ENCODE assay signal across 8 cellular contexts in genomic region chr2:128321421-128321775, GRCh38. TPM values are rescaled to one million over a fixed set of nuclear protein-coding genes. Genes with fewer than 3 reads are reported as not detected.
DNase-seq lines count a peak whose midpoint lies in the region; ATAC-seq and TF ChIP-seq lines count a peak whose summit lies in the region.

No MANE protein-coding gene starts in this region.

- no peaks in the 10 kb centered on the region for H3K9me2 ChIP-seq in GM23248 (ENCODE audit: insufficient read depth)

- WGBS in GM23248 (ENCODE audit: low coverage in 1 of 2, low lambda C conversion rate in 2 of 2, missing lambda C conversion rate in 2 of 2), 2 experiments, result 89% methylated on average over 15 of the region's 15 CpGs

- H3K27me3 ChIP-seq in GM23248 (replicated peaks; ENCODE audit: insufficient read depth) (no peaks in the 10 kb centered on the region), fibroblast of lung (ENCODE audit: control insufficient read depth, insufficient read depth, low read length) (no peaks in the 10 kb centered on the region)

- ATAC-seq in SK-N-SH treated with all-trans-retinoic acid at 6 μM for 48 hours (peak; percentile 6), GM19351 (IDR thresholded peaks at IDR 0.05; ENCODE audit: unreplicated experiment) (no peak)

- H3K27ac ChIP-seq in GM23248 (no peak overlapping the region), fibroblast of lung (ENCODE audit: insufficient read depth, low read length) (no peak overlapping the region)

- DNase-seq in GM23248, result no peak
- no peak for DNase-seq in fibroblast of lung (ENCODE audit: low read depth in 2 of 2)
- DNase-seq in progenitor cell of endocrine pancreas (ENCODE audit: low spot score, unreplicated experiment), result no peak
- DNase-seq in effector CD8-positive, alpha-beta T cell (lab: John Stamatoyannopoulos, UW), result no peak
- no peak for DNase-seq in GM10266 (ENCODE audit: extremely low spot score)
- no peak for DNase-seq in Kasumi-1 (lab: John Stamatoyannopoulos, UW)

- H4K20me1 ChIP-seq in GM23248 (ENCODE audit: insufficient read depth) (peaks cover 5% of the 10 kb centered on the region; the same call in 1 of the 2 replicates), fibroblast of lung (ENCODE audit: control insufficient read depth, extremely low read depth, insufficient read depth, low read length) (no peaks in the 10 kb centered on the region)

- no peak for TF ChIP-seq CTCF in fibroblast of lung (conservative IDR thresholded peaks at IDR 0.05 in 1 of 2, IDR thresholded peaks at IDR 0.05 in 1 of 2; ENCODE audit: low read depth in 1 of 2, low read length in 2 of 2)
- TF ChIP-seq CTCF in progenitor cell of endocrine pancreas (IDR thresholded peaks at IDR 0.05; ENCODE audit: unreplicated experiment), result no peak
- no peak for TF ChIP-seq CTCF in GM10266 (IDR thresholded peaks at IDR 0.05; ENCODE audit: control insufficient read depth, insufficient read depth, low read depth, missing control alignments)

- in situ Hi-C loops in GM23248 (cut with MboI), result no loop called here

- no peaks in the 10 kb centered on the region for H3K36me3 Mint-ChIP-seq in progenitor cell of endocrine pancreas (ENCODE audit: insufficient read depth)

- H3K4me1 ChIP-seq in GM23248 (ENCODE audit: insufficient read depth) (peaks cover 7% of the 10 kb centered on the region), fibroblast of lung (ENCODE audit: control insufficient read depth, extremely low read depth, insufficient read depth, low read length) (peaks cover 5% of the 10 kb centered on the region)

- H3K4me3 ChIP-seq in GM23248 (peak overlapping the region; percentile 75; the same call in 1 of the 2 replicates), fibroblast of lung (replicated peaks in 1 of 4; ENCODE audit: control extremely low read depth in 1 of 4, insufficient read depth in 1 of 4, low read depth in 3 of 4, low read length in 4 of 4) (no peak overlapping the region)

- H3K27me3 Mint-ChIP-seq in progenitor cell of endocrine pancreas, result peaks cover 18% of the 10 kb centered on the region

- no peak overlapping the region for H3K9ac ChIP-seq in GM23248
- H3K9ac ChIP-seq in fibroblast of lung (ENCODE audit: insufficient read depth, low read length), result no peak overlapping the region

- H3F3A ChIP-seq in GM23248 (ENCODE audit: insufficient read depth), result no peaks in the 10 kb centered on the region

- no peaks in the 10 kb centered on the region for H3K36me3 ChIP-seq in GM23248 (ENCODE audit: low read depth)
- no peaks in the 10 kb centered on the region for H3K36me3 ChIP-seq in fibroblast of lung (ENCODE audit: control insufficient read depth, insufficient read depth, low read length)

- H3K9me3 Mint-ChIP-seq in progenitor cell of endocrine pancreas (ENCODE audit: low read depth), result no peaks in the 10 kb centered on the region

- peak overlapping the region; percentile 77 for H3K27ac Mint-ChIP-seq in progenitor cell of endocrine pancreas

- H3K4me3 Mint-ChIP-seq in progenitor cell of endocrine pancreas (ENCODE audit: low read depth), result peak overlapping the region; percentile 63

- H3K79me2 ChIP-seq in GM23248 (ENCODE audit: insufficient read depth), result peaks cover 15% of the 10 kb centered on the region
- peaks cover 14% of the 10 kb centered on the region for H3K79me2 ChIP-seq in fibroblast of lung (ENCODE audit: control insufficient read depth, insufficient read depth, low read length)

- no peaks in the 10 kb centered on the region for H3K9me3 ChIP-seq in GM23248 (ENCODE audit: low read depth)
- H3K9me3 ChIP-seq in fibroblast of lung (ENCODE audit: control insufficient read depth, insufficient read depth, low read depth, low read length), result no peaks in the 10 kb centered on the region

- H2AFZ ChIP-seq in GM23248 (peak overlapping the region; percentile 77), fibroblast of lung (ENCODE audit: low read length) (peak overlapping the region; percentile 90)

- H3K4me1 Mint-ChIP-seq in progenitor cell of endocrine pancreas (ENCODE audit: low read depth), result peaks cover 12% of the 10 kb centered on the region

- peak overlapping the region; percentile 32 for H3K4me2 ChIP-seq in GM23248 (ENCODE audit: unreplicated experiment)
- peak overlapping the region; percentile 75 for H3K4me2 ChIP-seq in fibroblast of lung (ENCODE audit: extremely low read depth, insufficient read depth, low read length)

TF ChIP-seq in SK-N-SH treated with all-trans-retinoic acid at 6 μM for 48 hours, 23 proteins besides CTCF, POLR2A, EP300 and RAD21:
- no peak for TF ChIP-seq SNAI2 (CRISPR knock-in tag; IDR thresholded peaks at IDR 0.05)
- TF ChIP-seq CREB5 (CRISPR knock-in tag; IDR thresholded peaks at IDR 0.05; ENCODE audit: low read depth), result no peak
- no peak for TF ChIP-seq CSDC2 (CRISPR knock-in tag; IDR thresholded peaks at IDR 0.05)
- no peak for TF ChIP-seq GLIS3 (CRISPR knock-in tag; IDR thresholded peaks at IDR 0.05)
- no peak for TF ChIP-seq ZFP3 (CRISPR knock-in tag; IDR thresholded peaks at IDR 0.05)
- no peak for TF ChIP-seq ZNF8 (CRISPR knock-in tag; IDR thresholded peaks at IDR 0.05)
- TF ChIP-seq RARB (CRISPR knock-in tag; IDR thresholded peaks at IDR 0.05), result no peak
- TF ChIP-seq ZC3H10 (CRISPR knock-in tag; IDR thresholded peaks at IDR 0.05), result no peak

RNA-seq across cellular contexts. Expression of gene HS6ST1, which starts 2.7 kb away (rescaled TPM):
- total RNA-seq in GM23248 (2014; rRNA removed; shearing (Covaris generic)), result 27.3 and 35.8 TPM in 2 replicates
- polyA plus RNA-seq in GM23248 (2016; fragmentation: Nextera tagmentation; extraction: Ambion mirVana) (3.3 and 4.0 TPM in 2 replicates), fibroblast of lung (16.1 and 16.6 TPM in 2 replicates)
- total RNA-seq in fibroblast of lung (26.7 and 59.9 TPM in 2 replicates), progenitor cell of endocrine pancreas (74.5 and 81.2 TPM in 2 replicates)
- 37.2 and 37.3 TPM in 2 replicates for polyA plus RNA-seq in fibroblast of lung (2012)
- 31.5 and 35.7 TPM in 2 replicates for polyA minus RNA-seq in fibroblast of lung (ENCODE audit: low replicate concordance)
